ENCODE assay signal across 16 cellular contexts in genomic region chr4:70844180-70844579, GRCh38. TPM values are rescaled to one million over a fixed set of nuclear protein-coding genes. Genes with fewer than 3 reads are reported as not detected.
A peak's percentile ranks its signal among the peaks of the same experiment; 100 is the strongest.
DNase-seq lines count a peak whose midpoint lies in the region; ATAC-seq and TF ChIP-seq lines count a peak whose summit lies in the region.
"Had no signal": no experiment of that assay in that cellular context is flagged by ENCODE, and none has a peak within 500 bp of the region (broad histone marks: within the 10 kb centered on the region; RNA-seq: fewer than 3 reads in every experiment).

No MANE protein-coding gene starts in this region.

- no peak for TF ChIP-seq CTCF in progenitor cell of endocrine pancreas (IDR thresholded peaks at IDR 0.05; ENCODE audit: unreplicated experiment)
- no peak for TF ChIP-seq CTCF in esophagus muscularis mucosa (IDR thresholded peaks at IDR 0.05)

- TF ChIP-seq POLR2A in esophagus muscularis mucosa (IDR thresholded peaks at IDR 0.05; ENCODE audit: low read depth), result no peak

- no peak overlapping the region for H3K4me3 ChIP-seq in esophagus muscularis mucosa
- H3K4me3 ChIP-seq: A549, right lobe of liver, uterus had no signal

- H3K4me1 Mint-ChIP-seq in activated CD4-positive, alpha-beta T cell treated with anti-CD3 and anti-CD28 coated beads, Interleukin-2, amount 10 ng/mL, durations not matched to agents 24 days and 14 days, result peaks cover 21% of the 10 kb centered on the region
- H3K4me1 Mint-ChIP-seq in progenitor cell of endocrine pancreas (ENCODE audit: low read depth), result peaks cover 15% of the 10 kb centered on the region

- intact Hi-C loops in activated CD4-positive, alpha-beta T cell treated with anti-CD3 and anti-CD28 coated beads, Interleukin-2, amount 10 ng/mL, durations not matched to agents 24 days and 14 days (cut with micrococcal nuclease), result loop anchor here (5.0 to 10.0 kb wide), 2 partner anchors 83 to 219 kb away; partner anchors contain the start of gene ENAM
- intact Hi-C loops in esophagus muscularis mucosa (cut with DNase I), result no loop called here

- H3K4me3 Mint-ChIP-seq in activated CD4-positive, alpha-beta T cell treated with anti-CD3 and anti-CD28 coated beads, Interleukin-2, amount 10 ng/mL, durations not matched to agents 24 days and 14 days, result no peak overlapping the region
- no peak overlapping the region for H3K4me3 Mint-ChIP-seq in progenitor cell of endocrine pancreas (ENCODE audit: low read depth)
- H3K4me3 Mint-ChIP-seq: activated T-cell treated with anti-CD3 and anti-CD28 coated beads, Interleukin-2, amount 50 U/mL, for 4 hours had no signal

- H3K27me3 ChIP-seq in esophagus muscularis mucosa, result no peaks in the 10 kb centered on the region
- H3K27me3 ChIP-seq: right lobe of liver, uterus had no signal

- no peak for DNase-seq in activated CD4-positive, alpha-beta T cell treated with anti-CD3 and anti-CD28 coated beads, Interleukin-2, amount 10 ng/mL, durations not matched to agents 24 days and 14 days
- DNase-seq in activated CD4-positive, alpha-beta T cell treated with anti-CD3 and anti-CD28 coated beads, Interleukin-2, amount 50 U/mL, for 4 hours, result no peak
- DNase-seq in NAMALWA (ENCODE audit: low spot score), result peak; percentile 74
- no peak for DNase-seq in progenitor cell of endocrine pancreas (ENCODE audit: low spot score, unreplicated experiment)
- no peak for DNase-seq in SKM-1 (lab: John Stamatoyannopoulos, UW; ENCODE audit: unreplicated experiment)
- DNase-seq in HT-29 (ENCODE audit: low spot score), result no peak
- DNase-seq in esophagus muscularis mucosa (ENCODE audit: extremely low spot score), result no peak
- DNase-seq: activated T-cell treated with anti-CD3 and anti-CD28 coated beads, Interleukin-2, amount 50 U/mL, for 4 hours; KBM-7; NCI-H1417 treated with DMSO at 0.1 percent for 48 hours; PC-3; right lobe of liver; stimulated activated naive CD4-positive, alpha-beta T cell; uterus had no signal

- no peak overlapping the region for H3K27ac ChIP-seq in esophagus muscularis mucosa (replicated peaks in 1 of 4)
- H3K27ac ChIP-seq: A549, right lobe of liver, uterus had no signal

- H3K36me3 ChIP-seq in esophagus muscularis mucosa, result no peaks in the 10 kb centered on the region
- H3K36me3 ChIP-seq: right lobe of liver, uterus had no signal

- WGBS in esophagus muscularis mucosa, result 86% methylated on average over 9 of the region's 9 CpGs

- H3K9me3 ChIP-seq in esophagus muscularis mucosa, result no peaks in the 10 kb centered on the region
- H3K9me3 ChIP-seq: A549, right lobe of liver, uterus had no signal

- H3K36me3 Mint-ChIP-seq in activated CD4-positive, alpha-beta T cell treated with anti-CD3 and anti-CD28 coated beads, Interleukin-2, amount 10 ng/mL, durations not matched to agents 24 days and 14 days (ENCODE audit: low read depth), result peaks cover 1% of the 10 kb centered on the region
- H3K36me3 Mint-ChIP-seq in progenitor cell of endocrine pancreas (ENCODE audit: insufficient read depth), result peaks cover 1% of the 10 kb centered on the region

- H3K27ac Mint-ChIP-seq in activated CD4-positive, alpha-beta T cell treated with anti-CD3 and anti-CD28 coated beads, Interleukin-2, amount 10 ng/mL, durations not matched to agents 24 days and 14 days, result peak overlapping the region; percentile 34
- H3K27ac Mint-ChIP-seq in progenitor cell of endocrine pancreas, result peak overlapping the region; percentile 39

- no peak for TF ChIP-seq EP300 in esophagus muscularis mucosa (IDR thresholded peaks at IDR 0.05)

- ATAC-seq in GM21423 (IDR thresholded peaks at IDR 0.05; ENCODE audit: unreplicated experiment), result peak; percentile 39
- ATAC-seq: A549; activated T-cell treated with anti-CD3 and anti-CD28 coated beads, Interleukin-2, amount 50 U/mL, for 4 hours; PC-3; right lobe of liver had no signal

- H3K9me3 Mint-ChIP-seq in activated CD4-positive, alpha-beta T cell treated with anti-CD3 and anti-CD28 coated beads, Interleukin-2, amount 10 ng/mL, durations not matched to agents 24 days and 14 days, result no peaks in the 10 kb centered on the region
- no peaks in the 10 kb centered on the region for H3K9me3 Mint-ChIP-seq in progenitor cell of endocrine pancreas (ENCODE audit: low read depth)
- H3K9me3 Mint-ChIP-seq: activated T-cell treated with anti-CD3 and anti-CD28 coated beads, Interleukin-2, amount 50 U/mL, for 4 hours had no signal

- no peaks in the 10 kb centered on the region for H3K27me3 Mint-ChIP-seq in activated CD4-positive, alpha-beta T cell treated with anti-CD3 and anti-CD28 coated beads, Interleukin-2, amount 10 ng/mL, durations not matched to agents 24 days and 14 days
- no peaks in the 10 kb centered on the region for H3K27me3 Mint-ChIP-seq in progenitor cell of endocrine pancreas

- no peaks in the 10 kb centered on the region for H3K4me1 ChIP-seq in esophagus muscularis mucosa
- H3K4me1 ChIP-seq: A549, right lobe of liver, uterus had no signal

RNA-seq across cellular contexts. Expression of gene GRSF1, which starts 4.5 kb away (rescaled TPM):
- total RNA-seq in activated CD4-positive, alpha-beta T cell treated with anti-CD3 and anti-CD28 coated beads, Interleukin-2, amount 10 ng/mL, durations not matched to agents 24 days and 14 days, result 122 and 124 TPM in 2 replicates
- total RNA-seq in progenitor cell of endocrine pancreas (87.5 and 87.8 TPM in 2 replicates), esophagus muscularis mucosa (10 to 100 TPM; 47.8 to 68.8 (median 53.9) TPM)
- 40.7 and 48.3 TPM in 2 replicates for total RNA-seq in HT-29 (2014; rRNA removed; shearing (Covaris generic))

RNA-seq across cellular contexts. Expression of gene MOB1B, which starts 58.0 kb away (rescaled TPM):
- 23.1 and 24.1 TPM in 2 replicates for total RNA-seq in activated CD4-positive, alpha-beta T cell treated with anti-CD3 and anti-CD28 coated beads, Interleukin-2, amount 10 ng/mL, durations not matched to agents 24 days and 14 days
- total RNA-seq in progenitor cell of endocrine pancreas (46.5 and 47.4 TPM in 2 replicates), esophagus muscularis mucosa (10 to 100 TPM; 15.0 to 19.4 (median 16.6) TPM)
- total RNA-seq in HT-29 (2014; rRNA removed; shearing (Covaris generic)), result 1.2 and 3.8 TPM in 2 replicates
